In genomic region chr1:111334169-111334568, GRCh38 we compare ENCODE assay signal across 8 cellular contexts.
DNase-seq lines count a peak whose midpoint lies in the region; ATAC-seq and TF ChIP-seq lines count a peak whose summit lies in the region.

No MANE protein-coding gene starts in this region.

- DNase-seq in DMS153 treated with DMSO at 0.1 percent for 48 hours (lab: John Stamatoyannopoulos, UW; ENCODE audit: unreplicated experiment) (peak; percentile 15), T-helper 9 cell (peak; percentile 39), cerebellar cortex (ENCODE audit: low spot score) (peak; percentile 11), midbrain (lab: John Stamatoyannopoulos, UW) (peak; percentile 7), ecto neural progenitor cell (ENCODE audit: low spot score) (no peak)

- peak; percentile 75 for TF ChIP-seq CTCF in LNCAP (IDR thresholded peaks at IDR 0.05)

- ATAC-seq in GM21381 (IDR thresholded peaks at IDR 0.05; ENCODE audit: unreplicated experiment) (no peak), GM18498 (IDR thresholded peaks at IDR 0.05; ENCODE audit: unreplicated experiment) (no peak)
